In the genomic region with DNA sequence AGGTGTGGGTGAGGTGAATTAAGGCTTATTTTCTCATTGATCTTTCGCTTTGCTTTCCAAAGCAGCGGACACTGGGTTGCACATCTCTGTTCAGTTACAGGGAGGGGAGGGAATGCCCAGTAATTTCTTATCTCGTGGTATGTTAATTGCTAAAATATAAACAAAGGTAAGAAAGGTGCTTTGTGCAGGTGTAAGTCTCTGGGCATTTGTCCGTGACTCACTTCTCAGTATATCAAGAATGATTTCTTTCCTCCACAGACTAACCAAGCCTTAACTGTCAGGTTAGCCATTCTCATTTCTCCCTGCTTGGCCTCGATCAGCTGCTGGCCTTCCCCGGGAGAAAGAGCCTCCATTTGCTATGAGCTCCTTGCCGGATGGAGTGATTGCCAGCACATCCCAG, we compare ENCODE assay signal across 24 cellular contexts.
"Had no signal": no experiment of that assay in that cellular context is flagged by ENCODE, and none has a peak within 500 bp of the region (broad histone marks: within the 10 kb centered on the region; RNA-seq: fewer than 3 reads in every experiment).

No MANE protein-coding gene starts in this region.

- H3K27me3 ChIP-seq: SJSA1 had no signal

- FAIRE-seq: HepG2, K562, RCC 7860 had no signal

- H3K9me3 Mint-ChIP-seq: IgD-negative memory B cell had no signal

- H3K36me3 Mint-ChIP-seq: IgD-negative memory B cell had no signal

- H3K9me3 ChIP-seq: SJSA1 had no signal

- H3K27ac ChIP-seq: KMS-11, SJSA1, SK-N-MC had no signal

- H3K4me1 ChIP-seq: SJSA1 had no signal

- H3K9ac ChIP-seq: KMS-11 had no signal

- H3K4me2 ChIP-seq: KMS-11 had no signal

- H3K36me3 ChIP-seq: SJSA1 had no signal

- ATAC-seq: HepG2, K562 had no signal

- H3K27ac Mint-ChIP-seq: IgD-negative memory B cell had no signal

- DNase-seq: Kasumi-1, MM.1S, NCI-H1092 treated with DMSO at 0.1 percent for 48 hours, NCI-H1436, NCI-H187, NCI-H2029, NCI-H2081 treated with DMSO at 0.1 percent for 48 hours, NCI-H2171, NCI-H226, NCI-H446, NCI-H510A, NCI-H524 treated with DMSO at 0.1 percent for 48 hours, NCI-H69, NCI-H774, Right ventricle myocardium superior, RPMI8226, SIG-M5 had no signal

- H3K27me3 Mint-ChIP-seq: IgD-negative memory B cell had no signal

- H3K4me3 ChIP-seq: K562, SJSA1 had no signal
